11 cellular contexts compared by ENCODE assay signal in the genomic region with DNA sequence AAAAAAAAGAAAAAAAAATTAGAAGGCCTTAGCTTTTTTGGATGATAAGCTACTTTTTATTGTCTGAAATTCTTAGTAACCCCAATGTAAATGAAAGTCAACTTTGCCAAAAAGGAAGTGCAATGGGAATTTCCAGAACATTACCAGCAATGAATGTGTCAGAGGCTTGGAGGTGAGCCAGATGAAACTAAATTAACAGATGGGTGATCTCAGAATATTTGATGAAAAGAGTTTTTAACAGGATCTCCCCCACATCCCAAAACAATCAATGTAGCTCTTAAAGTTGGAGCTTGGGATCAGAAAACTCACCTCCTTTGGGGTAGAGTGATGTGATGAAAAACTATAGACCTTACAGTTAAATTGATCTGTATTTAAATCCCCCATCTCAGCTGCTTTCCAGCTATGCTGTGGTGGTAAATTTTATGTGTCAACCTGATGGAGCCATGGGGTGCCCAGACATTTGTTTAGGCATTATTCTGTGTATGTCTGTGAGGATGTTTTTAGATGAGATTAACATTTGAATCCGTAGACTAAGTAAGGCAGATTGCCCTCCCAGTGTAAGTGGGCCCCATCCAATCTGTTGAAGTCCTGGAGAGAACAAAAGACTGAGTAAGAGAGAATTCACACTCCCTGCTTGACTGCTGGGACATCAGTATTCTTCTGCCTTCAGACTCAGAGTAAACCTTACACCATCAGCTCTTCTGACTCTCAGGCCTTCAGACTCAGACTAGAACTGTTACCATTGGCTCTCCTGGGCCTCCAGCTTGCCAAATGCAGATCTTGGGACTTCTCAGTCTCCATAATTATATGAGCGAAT.
DNase-seq lines count a peak whose midpoint lies in the region; ATAC-seq, FAIRE-seq and TF ChIP-seq lines count a peak whose summit lies in the region.
"Had no signal": no experiment of that assay in that cellular context is flagged by ENCODE, and none has a peak within 500 bp of the region (broad histone marks: within the 10 kb centered on the region; RNA-seq: fewer than 3 reads in every experiment).

No MANE protein-coding gene starts in this region.

- H3K36me3 Mint-ChIP-seq in activated T-helper 2 cell treated with anti-CD3 and anti-CD28 coated beads, Interferon-gamma antibody, Interleukin-2, Interleukin-4, amounts not matched to agents 10 μg/mL and 5 μg/mL and 100 μg/mL, durations not matched to agents 14 hours and 24 hours and 36 hours (ENCODE audit: low read depth): peaks cover 6% of the 10 kb centered on the region

- FAIRE-seq in GM12892 (lab: Jason Lieb, UNC): no peak

- peak in 1 of 2 donors; percentile 56 for DNase-seq in heart right ventricle
- DNase-seq in cardiac septum (ENCODE audit: low spot score): no peak
- DNase-seq in activated T-helper 2 cell treated with anti-CD3 and anti-CD28 coated beads, Interferon-gamma antibody, Interleukin-2, Interleukin-4, amounts not matched to agents 10 μg/mL and 5 μg/mL and 100 μg/mL, durations not matched to agents 14 hours and 24 hours and 36 hours (ENCODE audit: low spot score): no peak
- DNase-seq in vagina (ENCODE audit: extremely low spot score in 2 of 2): no peak
- DNase-seq in GM12892 (ENCODE audit: insufficient read length): no peak
- DNase-seq in posterior cingulate gyrus: no peak
- DNase-seq: DMS79 treated with DMSO at 0.1 percent for 48 hours had no signal

- TF ChIP-seq POLR2A in vagina (IDR thresholded peaks at IDR 0.05) (no peak), GM12892 (IDR thresholded peaks at IDR 0.05; ENCODE audit: low read depth, low read length) (no peak)

- H3K9me3 ChIP-seq in heart right ventricle (peaks cover 0 to 9% (median 0%) of the 10 kb centered on the region in 11 donors), iPS-18a (ENCODE audit: control insufficient read depth, low read depth, low read length) (no peaks in the 10 kb centered on the region), vagina (no peaks in the 10 kb centered on the region)
- H3K9me3 ChIP-seq: suprapubic skin had no signal

- H3K27ac ChIP-seq in heart right ventricle (peak overlapping the region in 7 of 10 donors; percentile 32 to 83 (median 53)), iPS-18a (ENCODE audit: low read length) (no peak overlapping the region), vagina (peak overlapping the region; percentile 77)
- H3K27ac ChIP-seq: HL-60, suprapubic skin had no signal

- H3K9me3 Mint-ChIP-seq in activated T-helper 2 cell treated with anti-CD3 and anti-CD28 coated beads, Interferon-gamma antibody, Interleukin-2, Interleukin-4, amounts not matched to agents 10 μg/mL and 5 μg/mL and 100 μg/mL, durations not matched to agents 14 hours and 24 hours and 36 hours: peaks cover 18% of the 10 kb centered on the region

- peaks cover 0 to 26% (median 5%) of the 10 kb centered on the region in 9 donors for H3K4me1 ChIP-seq in heart right ventricle
- peaks cover 11% of the 10 kb centered on the region for H3K4me1 ChIP-seq in iPS-18a (ENCODE audit: control insufficient read depth, low read depth, low read length)
- H3K4me1 ChIP-seq in vagina: peaks cover 30% of the 10 kb centered on the region

- H3K9ac ChIP-seq in iPS-18a (ENCODE audit: low read length): no peak overlapping the region

- 59 to 68% methylated on average over 2 of the region's 2 CpGs for WGBS in heart right ventricle, 2 donors

- H3K27ac Mint-ChIP-seq in activated T-helper 2 cell treated with anti-CD3 and anti-CD28 coated beads, Interferon-gamma antibody, Interleukin-2, Interleukin-4, amounts not matched to agents 10 μg/mL and 5 μg/mL and 100 μg/mL, durations not matched to agents 14 hours and 24 hours and 36 hours: peak overlapping the region; percentile 38

- H3K27me3 Mint-ChIP-seq in activated T-helper 2 cell treated with anti-CD3 and anti-CD28 coated beads, Interferon-gamma antibody, Interleukin-2, Interleukin-4, amounts not matched to agents 10 μg/mL and 5 μg/mL and 100 μg/mL, durations not matched to agents 14 hours and 24 hours and 36 hours (ENCODE audit: low read depth): no peaks in the 10 kb centered on the region

- TF ChIP-seq CTCF in heart right ventricle (IDR thresholded peaks at IDR 0.05): no peak
- no peak for TF ChIP-seq CTCF in vagina (IDR thresholded peaks at IDR 0.05)

- H3K4me3 ChIP-seq in heart right ventricle (no peak overlapping the region), iPS-18a (ENCODE audit: low read length) (peak overlapping the region; percentile 27), vagina (no peak overlapping the region)
- H3K4me3 ChIP-seq: suprapubic skin had no signal

- ATAC-seq in heart right ventricle (peak in 7 of 8 donors; percentile 24 to 75 (median 55)), HG03460 (IDR thresholded peaks at IDR 0.05; ENCODE audit: unreplicated experiment) (no peak)

- intact Hi-C loops in heart right ventricle (cut with DNase I): loop anchor here in 1 of 10 donors (5.0 kb wide), 1 partner anchor 120 kb away; no protein-coding TSS in a partner anchor
- intact Hi-C loops in cardiac septum (cut with DNase I): no loop called here
- intact Hi-C loops in activated T-helper 2 cell treated with anti-CD3 and anti-CD28 coated beads, Interferon-gamma antibody, Interleukin-2, Interleukin-4, amounts not matched to agents 10 μg/mL and 5 μg/mL and 100 μg/mL, durations not matched to agents 14 hours and 24 hours and 36 hours (cut with micrococcal nuclease): no loop called here
- intact Hi-C loops in vagina (cut with DNase I): no loop called here
- intact Hi-C loops in posterior cingulate gyrus (cut with DNase I): no loop called here

- H3K4me3 Mint-ChIP-seq in activated T-helper 2 cell treated with anti-CD3 and anti-CD28 coated beads, Interferon-gamma antibody, Interleukin-2, Interleukin-4, amounts not matched to agents 10 μg/mL and 5 μg/mL and 100 μg/mL, durations not matched to agents 14 hours and 24 hours and 36 hours (ENCODE audit: low read depth): no peak overlapping the region

- no peaks in the 10 kb centered on the region for H3K27me3 ChIP-seq in heart right ventricle
- H3K27me3 ChIP-seq in iPS-18a (ENCODE audit: control insufficient read depth, insufficient read depth, low read length): no peaks in the 10 kb centered on the region
- H3K27me3 ChIP-seq in vagina: no peaks in the 10 kb centered on the region
- H3K27me3 ChIP-seq: suprapubic skin had no signal

- no peaks in the 10 kb centered on the region for H3K36me3 ChIP-seq in heart right ventricle
- H3K36me3 ChIP-seq in iPS-18a (ENCODE audit: control insufficient read depth, low read depth, low read length): no peaks in the 10 kb centered on the region
- H3K36me3 ChIP-seq in vagina: no peaks in the 10 kb centered on the region
- H3K36me3 ChIP-seq: suprapubic skin had no signal

- H3K4me1 Mint-ChIP-seq in activated T-helper 2 cell treated with anti-CD3 and anti-CD28 coated beads, Interferon-gamma antibody, Interleukin-2, Interleukin-4, amounts not matched to agents 10 μg/mL and 5 μg/mL and 100 μg/mL, durations not matched to agents 14 hours and 24 hours and 36 hours (ENCODE audit: low read depth): peaks cover 13% of the 10 kb centered on the region
